In the genomic region with DNA sequence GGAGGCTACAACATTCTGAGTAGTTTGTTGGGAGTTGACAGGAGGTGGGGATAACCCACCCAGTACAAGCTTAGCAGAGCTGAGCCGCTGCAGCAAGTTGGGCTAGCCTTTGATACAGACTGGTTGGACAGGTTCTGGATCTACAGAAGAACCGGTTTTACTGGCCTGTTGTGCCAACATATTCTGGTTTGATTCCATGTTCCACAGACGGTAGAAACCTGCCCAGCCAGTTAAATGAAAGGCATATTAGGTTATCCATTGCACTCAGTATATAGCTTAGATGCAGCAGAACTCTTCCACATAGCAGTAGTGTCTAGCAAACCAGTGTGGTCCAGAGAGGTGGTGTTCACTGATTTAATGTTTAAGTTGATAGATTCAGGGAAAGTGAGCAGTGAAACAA, we compare ENCODE assay signal across 13 cellular contexts. TPM values are rescaled to one million over a fixed set of nuclear protein-coding genes. Genes with fewer than 3 reads are reported as not detected.
DNase-seq lines count a peak whose midpoint lies in the region; FAIRE-seq and TF ChIP-seq lines count a peak whose summit lies in the region.
"Had no signal": no experiment of that assay in that cellular context is flagged by ENCODE, and none has a peak within 500 bp of the region (broad histone marks: within the 10 kb centered on the region; RNA-seq: fewer than 3 reads in every experiment).

No MANE protein-coding gene starts in this region.

- H3K4me2 ChIP-seq in PC-9 = peak overlapping the region; percentile 71

- H3K27ac Mint-ChIP-seq in HFFc6 = no peak overlapping the region
- H3K27ac Mint-ChIP-seq: activated naive CD4-positive, alpha-beta T cell treated with anti-CD3 and anti-CD28 coated beads for 36 hours; CD8-positive, alpha-beta T cell had no signal

- no peak for TF ChIP-seq CTCF in LNCaP clone FGC (IDR thresholded peaks at IDR 0.05; ENCODE audit: control insufficient read depth, extremely low read depth, insufficient read depth)
- TF ChIP-seq CTCF in PC-9 (conservative IDR thresholded peaks at IDR 0.05) = no peak
- TF ChIP-seq CTCF in kidney (IDR thresholded peaks at IDR 0.05; ENCODE audit: borderline replicate concordance, extremely low read depth, insufficient read depth) = no peak
- no peak for TF ChIP-seq CTCF in transverse colon (IDR thresholded peaks at IDR 0.05)
- TF ChIP-seq CTCF in HFFc6 (IDR thresholded peaks at IDR 0.05) = no peak

- H3K9me2 ChIP-seq in PC-9 (ENCODE audit: insufficient read depth) = no peaks in the 10 kb centered on the region

- BruUV-seq in PC-9 (replicated peaks; lab: Mats Ljungman, UMichigan) = no TSS peak

- POLR2A ChIA-PET in PC-9 (lab: Charles Lee; ENCODE audit: unreplicated experiment) = no interaction called here

- H3K27me3 Mint-ChIP-seq in HFFc6 (ENCODE audit: insufficient read depth) = peaks cover 6% of the 10 kb centered on the region

- TF ChIP-seq POLR2A in transverse colon (IDR thresholded peaks at IDR 0.05) = no peak

- peak; percentile 14 for TF ChIP-seq EP300 in transverse colon (IDR thresholded peaks at IDR 0.05; ENCODE audit: low read depth)

- H3K4me3 ChIP-seq in LNCaP clone FGC (ENCODE audit: low read depth, low read length) (no peak overlapping the region), PC-9 (peak overlapping the region; percentile 22; the same call in 1 of the 2 replicates), kidney (ENCODE audit: low read length in 2 of 2) (peak overlapping the region; percentile 31 to 54), transverse colon (no peak overlapping the region)

- H3K9ac ChIP-seq in kidney (ENCODE audit: low read length in 2 of 2) = no peak overlapping the region

- H3K4me1 ChIP-seq in PC-9 (replicated peaks; ENCODE audit: insufficient read depth) = peaks cover 40% of the 10 kb centered on the region
- no peaks in the 10 kb centered on the region for H3K4me1 ChIP-seq in kidney (ENCODE audit: control insufficient read depth in 1 of 2, insufficient read depth in 1 of 2, low read depth in 1 of 2, low read length in 2 of 2)
- peaks cover 0 to 32% (median 4%) of the 10 kb centered on the region in 4 donors for H3K4me1 ChIP-seq in transverse colon

- H3K27me3 ChIP-seq in PC-9 (ENCODE audit: insufficient read depth, low read depth) (no peaks in the 10 kb centered on the region), transverse colon (no peaks in the 10 kb centered on the region)

- H3K9me3 Mint-ChIP-seq in HFFc6 = no peaks in the 10 kb centered on the region
- H3K9me3 Mint-ChIP-seq: activated naive CD4-positive, alpha-beta T cell treated with anti-CD3 and anti-CD28 coated beads for 36 hours; CD8-positive, alpha-beta T cell had no signal

- peak; percentile 97 for DNase-seq in LNCaP clone FGC (ENCODE audit: low read depth)
- DNase-seq in PC-9 = peak; percentile 77 to 93
- peak; percentile 82 for DNase-seq in kidney
- DNase-seq in transverse colon = peak; percentile 79
- no peak for DNase-seq in RPMI8226
- no peak for DNase-seq in DMS 273 (lab: John Stamatoyannopoulos, UW; ENCODE audit: unreplicated experiment)
- DNase-seq in HFFc6 = no peak
- DNase-seq: activated CD4-positive, alpha-beta T cell treated with anti-CD3 and anti-CD28 coated beads, Interleukin-2, amount 50 U/mL, for 4 hours; activated naive CD4-positive, alpha-beta T cell treated with anti-CD3 and anti-CD28 coated beads for 36 hours; CD8-positive, alpha-beta T cell; nucleus accumbens; stimulated activated CD4-positive, alpha-beta T cell treated with anti-CD3 and anti-CD28 coated beads, Interleukin-2, amount 100 ng/mL, for 24 hours; stimulated activated naive CD4-positive, alpha-beta T cell treated with Interleukin-2 at 50 U/mL for 16 hours had no signal

- no peak overlapping the region for H3K4me3 Mint-ChIP-seq in HFFc6
- H3K4me3 Mint-ChIP-seq: activated naive CD4-positive, alpha-beta T cell treated with anti-CD3 and anti-CD28 coated beads for 36 hours; CD8-positive, alpha-beta T cell had no signal

- peaks cover 17% of the 10 kb centered on the region for H3F3A ChIP-seq in PC-9 (ENCODE audit: insufficient read depth, low read depth)

- H2AFZ ChIP-seq in PC-9 = no peak overlapping the region

- no peaks in the 10 kb centered on the region for H3K9me3 ChIP-seq in PC-9 (ENCODE audit: insufficient read depth, low read depth)
- no peaks in the 10 kb centered on the region for H3K9me3 ChIP-seq in kidney (ENCODE audit: control insufficient read depth in 1 of 2, low read length in 2 of 2)
- no peaks in the 10 kb centered on the region for H3K9me3 ChIP-seq in transverse colon

- no peaks in the 10 kb centered on the region for H3K36me3 Mint-ChIP-seq in HFFc6 (ENCODE audit: low read depth)
- H3K36me3 Mint-ChIP-seq: CD8-positive, alpha-beta T cell had no signal

- in situ Hi-C loops in transverse colon (cut with MboI; ENCODE audit: low pct_ligation_motif_present in 1 of 4, low pct_unique_long_range_greater_than_20kb in 1 of 4, low sequenced_read_pairs in 3 of 4) = no loop called here

- H3K4me1 Mint-ChIP-seq in HFFc6 (ENCODE audit: low read depth) = no peaks in the 10 kb centered on the region

- CTCF ChIA-PET in PC-9 (lab: Charles Lee) = interaction anchor here (0.6 to 0.8 kb wide), 2 partner anchors 66 to 497 kb away, joined by 3 to 11 read pairs; no protein-coding TSS in a partner anchor

- H3K79me2 ChIP-seq in PC-9 (ENCODE audit: low read depth) = no peaks in the 10 kb centered on the region

- WGBS in transverse colon (ENCODE audit: low coverage in 1 of 2), 2 donors = 48 to 51% methylated on average over 3 of the region's 3 CpGs

- intact Hi-C loops in PC-9 (cut with micrococcal nuclease; ENCODE audit: unreplicated experiment) (loop anchor here (1.0 kb wide), 1 partner anchor 66 kb away; no protein-coding TSS in a partner anchor), kidney (cut with DNase I) (no loop called here), transverse colon (cut with DNase I; ENCODE audit: low total_unique reads) (no loop called here)

- no peak for FAIRE-seq in kidney (lab: Jason Lieb, UNC)

- H4K20me1 ChIP-seq in PC-9 (ENCODE audit: insufficient read depth) = no peaks in the 10 kb centered on the region

- H3K27ac ChIP-seq in PC-9 (peak overlapping the region; percentile 93), kidney (ENCODE audit: low read depth in 2 of 2, low read length in 2 of 2) (peak overlapping the region in 1 of 2 donors; percentile 51), transverse colon (peak overlapping the region; percentile 13 to 54 (median 38))

- H3K36me3 ChIP-seq in PC-9 (ENCODE audit: low read depth) (no peaks in the 10 kb centered on the region), kidney (ENCODE audit: control insufficient read depth in 1 of 2, insufficient read depth in 2 of 2, low read length in 2 of 2) (no peaks in the 10 kb centered on the region), transverse colon (no peaks in the 10 kb centered on the region)

RNA-seq across cellular contexts. Expression of a gene that starts 19.3 kb away (rescaled TPM):
- total RNA-seq in PC-9 (2021) (22.0 and 28.4 TPM in 2 replicates), kidney (166 TPM), transverse colon (10 to 100 TPM; 20.7 to 44.1 (median 38.6) TPM)
- polyA plus RNA-seq in kidney (ENCODE audit: insufficient read depth, low read depth, low replicate concordance) = 45.8 TPM
- total RNA-seq in HFFc6 (2021; fragmentation: NEBNext Ultra II Directional; extraction: Animal tissue kit (Norgen Biotek cat#: 25700)) = 10 to 100 TPM; 13.9 to 27.0 (median 25.2) TPM

Comparison
In these comparisons a context has a peak if more than half of its experiments do, and no peak if none do; other contexts are left out.
1. DNase-seq: peak in LNCaP clone FGC (single experiment), PC-9 (2 of 2), kidney (single experiment) and transverse colon (single experiment); none in RPMI8226 (single experiment), DMS 273 (single experiment) and HFFc6 (single experiment).
2. H3K4me3 ChIP-seq: peak in PC-9 (single experiment) and kidney (2 of 2); none in LNCaP clone FGC (single experiment) and transverse colon (0 of 4).